In the genomic region with DNA sequence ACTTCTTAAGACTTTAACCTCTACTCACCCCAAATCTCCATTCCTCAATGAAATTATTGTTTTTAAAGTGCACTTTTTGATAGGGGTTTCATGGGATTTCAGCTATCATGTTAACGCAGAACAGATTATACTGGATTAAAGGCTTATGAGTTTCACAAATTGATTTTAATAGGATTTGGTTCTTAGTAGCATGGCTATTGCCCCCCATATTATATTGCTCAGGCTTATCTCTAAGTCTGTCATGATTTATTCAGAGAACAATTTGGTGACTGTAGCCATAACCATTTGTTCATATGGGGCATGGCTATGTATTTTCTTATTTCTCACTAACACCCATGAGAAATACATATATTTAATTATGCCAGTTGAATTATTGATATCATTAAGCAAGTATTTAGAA, we compare ENCODE assay signal across 24 cellular contexts. TPM values are rescaled to one million over a fixed set of nuclear protein-coding genes. Genes with fewer than 3 reads are reported as not detected.
"Had no signal": no experiment of that assay in that cellular context is flagged by ENCODE, and none has a peak within 500 bp of the region (broad histone marks: within the 10 kb centered on the region; RNA-seq: fewer than 3 reads in every experiment).

No MANE protein-coding gene starts in this region.

- H3K4me3 Mint-ChIP-seq: dendritic cell treated with granulocyte-macrophage colony-stimulating factor and Interleukin-4, amounts not matched to agents 40 ng/mL and 50 ng/mL, for 4 days; effector memory CD8-positive, alpha-beta T cell; endodermal cell; naive B cell had no signal

- DNase-seq: colonic mucosa; cortex of kidney; effector CD8-positive, alpha-beta T cell; effector memory CD8-positive, alpha-beta T cell; endodermal cell; erythroblast; esophagus squamous epithelium; foreskin fibroblast; foreskin melanocyte; gastrocnemius medialis; glutamatergic neuron; head of caudate nucleus; heart right ventricle; hippocampal formation; left cardiac atrium; left lung; left ventricle myocardium superior; lower lobe of right lung; mesenchymal stem cell; midbrain; naive B cell had no signal

- ATAC-seq: effector memory CD8-positive, alpha-beta T cell; esophagus mucosa; gastrocnemius medialis; heart right ventricle; left cardiac atrium; left lung; left ventricle myocardium superior; lower lobe of right lung had no signal

- H3K27me3 Mint-ChIP-seq: dendritic cell treated with granulocyte-macrophage colony-stimulating factor and Interleukin-4, amounts not matched to agents 40 ng/mL and 50 ng/mL, for 4 days; effector memory CD8-positive, alpha-beta T cell; naive B cell had no signal

- H3K9me3 Mint-ChIP-seq: dendritic cell treated with granulocyte-macrophage colony-stimulating factor and Interleukin-4, amounts not matched to agents 40 ng/mL and 50 ng/mL, for 4 days; effector memory CD8-positive, alpha-beta T cell had no signal

- H3K36me3 Mint-ChIP-seq: naive B cell had no signal

- H3K4me3 ChIP-seq: colonic mucosa, esophagus squamous epithelium, gastrocnemius medialis, heart right ventricle, left lung, lower lobe of right lung had no signal

- H3K27ac Mint-ChIP-seq: dendritic cell treated with granulocyte-macrophage colony-stimulating factor and Interleukin-4, amounts not matched to agents 40 ng/mL and 50 ng/mL, for 4 days; effector memory CD8-positive, alpha-beta T cell; endodermal cell; naive B cell had no signal

RNA-seq across cellular contexts. Expression of a gene that starts 57.0 kb away (rescaled TPM):
- total RNA-seq: left ventricle myocardium superior, mesenteric fat pad had no signal
